8 cellular contexts compared by ENCODE assay signal in genomic region chr1:22976461-22977243, GRCh38. TPM values are rescaled to one million over a fixed set of nuclear protein-coding genes. Genes with fewer than 3 reads are reported as not detected.
DNase-seq lines count a peak whose midpoint lies in the region; ATAC-seq and TF ChIP-seq lines count a peak whose summit lies in the region.

No MANE protein-coding gene starts in this region.

- no peaks in the 10 kb centered on the region for H3K9me3 ChIP-seq in NT2/D1 (ENCODE audit: insufficient read depth, low read length)

- peaks cover 9% of the 10 kb centered on the region for H3K4me1 Mint-ChIP-seq in neural crest cell

- peak; percentile 92 for TF ChIP-seq CTCF in GM10266 (IDR thresholded peaks at IDR 0.05; ENCODE audit: control insufficient read depth, insufficient read depth, low read depth, missing control alignments)
- TF ChIP-seq CTCF in fibroblast of pulmonary artery (IDR thresholded peaks at IDR 0.05; ENCODE audit: low read length, missing control alignments), result peak; percentile 75
- peak; percentile 83 for TF ChIP-seq CTCF in neural crest cell (conservative IDR thresholded peaks at IDR 0.05)

- no peaks in the 10 kb centered on the region for H3K36me3 ChIP-seq in NT2/D1 (ENCODE audit: insufficient read depth, insufficient read length, low read length)

- no peak overlapping the region for H3K27ac Mint-ChIP-seq in neural crest cell (ENCODE audit: unreplicated experiment)

- TF ChIP-seq EP300 in Ishikawa (IDR thresholded peaks at IDR 0.05; ENCODE audit: borderline replicate concordance), result no peak

- H3K36me3 Mint-ChIP-seq in neural crest cell (ENCODE audit: low read depth), result no peaks in the 10 kb centered on the region

- no peaks in the 10 kb centered on the region for H3K27me3 ChIP-seq in NT2/D1 (ENCODE audit: insufficient read depth, insufficient read length)

- H3K4me1 ChIP-seq in NT2/D1 (ENCODE audit: insufficient read depth, insufficient read length), result peaks cover under 1% of the 10 kb centered on the region

- peak; percentile 95 for TF ChIP-seq RAD21 in Ishikawa (IDR thresholded peaks at IDR 0.05; ENCODE audit: low read depth)

- no peak overlapping the region for H3K4me3 Mint-ChIP-seq in neural crest cell

- no peak for ATAC-seq in GM21381 (IDR thresholded peaks at IDR 0.05; ENCODE audit: unreplicated experiment)

- H3K27ac ChIP-seq in substantia nigra (ENCODE audit: low read depth, low read length, poor library complexity, severe bottlenecking), result no peak overlapping the region

- peaks cover 5% of the 10 kb centered on the region for H3K27me3 Mint-ChIP-seq in neural crest cell (ENCODE audit: low read depth)

- DNase-seq in GM10266 (ENCODE audit: extremely low spot score) (peak; percentile 70), NT2/D1 (ENCODE audit: low read depth, low spot score) (peak; percentile 55), activated T-cell treated with anti-CD3 and anti-CD28 coated beads for 48 hours (ENCODE audit: low read depth) (peak; percentile 45), fibroblast of pulmonary artery (ENCODE audit: low read depth) (peak; percentile 91), neural crest cell (ENCODE audit: low read depth, low spot score) (peak; percentile 63), substantia nigra (lab: John Stamatoyannopoulos, UW) (peak in 39 of 49 donors; percentile 1 to 64 (median 28))

- no peak overlapping the region for H3K9ac ChIP-seq in NT2/D1 (ENCODE audit: insufficient read length, low read depth)

- H3K4me3 ChIP-seq in NT2/D1 (ENCODE audit: insufficient read length, low read depth) (no peak overlapping the region), fibroblast of pulmonary artery (replicated peaks; ENCODE audit: low read depth, low read length) (no peak overlapping the region)

- no peaks in the 10 kb centered on the region for H3K9me3 Mint-ChIP-seq in neural crest cell

TF ChIP-seq in Ishikawa, 13 proteins besides CTCF, POLR2A, EP300 and RAD21:
- peak; percentile 87 for TF ChIP-seq YY1 (IDR thresholded peaks at IDR 0.05; ENCODE audit: low read depth)
- TF ChIP-seq FOXM1 (IDR thresholded peaks at IDR 0.05; ENCODE audit: borderline replicate concordance, low read depth), result no peak

RNA-seq across cellular contexts. Expression of gene LACTBL1, which starts 4.0 kb away (rescaled TPM):
- not detected in 2 replicates for total RNA-seq in neural crest cell

RNA-seq across cellular contexts. Expression of gene TEX46, which starts 39.0 kb away (rescaled TPM):
- total RNA-seq in neural crest cell, result not detected in 2 replicates

RNA-seq across cellular contexts. Expression of gene KDM1A, which starts 42.6 kb away (rescaled TPM):
- total RNA-seq in neural crest cell, result 256 and 258 TPM in 2 replicates

Comparison
In these comparisons a context has a peak if more than half of its experiments do, and no peak if none do; other contexts are left out.
1. DNase-seq: peak in every context shown above with its lines; median percentile 91 in fibroblast of pulmonary artery; 70 in GM10266; 63 in neural crest cell; 55 in NT2/D1; 45 in activated T-cell treated with anti-CD3 and anti-CD28 coated beads for 48 hours; 28 in substantia nigra.